In genomic region chr5:160467555-160468418, GRCh38 we compare ENCODE assay signal across 8 cellular contexts. TPM values are rescaled to one million over a fixed set of nuclear protein-coding genes. Genes with fewer than 3 reads are reported as not detected.
A peak's percentile ranks its signal among the peaks of the same experiment; 100 is the strongest.
DNase-seq lines count a peak whose midpoint lies in the region; ATAC-seq and TF ChIP-seq lines count a peak whose summit lies in the region.

No MANE protein-coding gene starts in this region.

- H3K27ac Mint-ChIP-seq in activated naive CD4-positive, alpha-beta T cell treated with anti-CD3 and anti-CD28 coated beads, Interleukin-2, amount 50 U/mL, for 24 hours = peak overlapping the region; percentile 99

- no peaks in the 10 kb centered on the region for H3K9me3 ChIP-seq in heart right ventricle

- H3K27ac ChIP-seq in heart right ventricle (peak overlapping the region in 8 of 10 donors; percentile 2 to 67 (median 54)), skin epidermis (peak overlapping the region in 20 of 21 experiments; percentile 25 to 91 (median 76))

- H3K4me3 Mint-ChIP-seq in activated naive CD4-positive, alpha-beta T cell treated with anti-CD3 and anti-CD28 coated beads, Interleukin-2, amount 50 U/mL, for 24 hours = peak overlapping the region; percentile 98

- H3K4me3 ChIP-seq in heart right ventricle = peak overlapping the region in 9 of 10 donors; percentile 19 to 56 (median 41)
- H3K4me3 ChIP-seq in skin epidermis = peak overlapping the region; percentile 8 to 43 (median 36)

- no peaks in the 10 kb centered on the region for H3K9me3 Mint-ChIP-seq in activated naive CD4-positive, alpha-beta T cell treated with anti-CD3 and anti-CD28 coated beads, Interleukin-2, amount 50 U/mL, for 24 hours

- TF ChIP-seq POLR2A in GM18526 (IDR thresholded peaks at IDR 0.05; ENCODE audit: extremely low read depth, insufficient read length) = peak; percentile 89

- DNase-seq in SKM-1 (lab: John Stamatoyannopoulos, UW; ENCODE audit: unreplicated experiment) (peak; percentile 57), heart right ventricle (peak; percentile 72 to 74), mesenteric fat pad (ENCODE audit: low spot score) (no peak), SIG-M5 (lab: John Stamatoyannopoulos, UW) (no peak)

- ATAC-seq in HG02981 (IDR thresholded peaks at IDR 0.05; ENCODE audit: unreplicated experiment) (peak; percentile 91), heart right ventricle (peak; percentile 79 to 95 (median 90))

- peaks cover 81% of the 10 kb centered on the region for H3K4me1 Mint-ChIP-seq in activated naive CD4-positive, alpha-beta T cell treated with anti-CD3 and anti-CD28 coated beads, Interleukin-2, amount 50 U/mL, for 24 hours

- no peaks in the 10 kb centered on the region for H3K36me3 ChIP-seq in heart right ventricle

- H3K27me3 ChIP-seq in heart right ventricle = no peaks in the 10 kb centered on the region

- intact Hi-C loops in heart right ventricle (cut with DNase I) = no loop called here

- WGBS in heart right ventricle, 2 donors = 29 to 44% methylated on average over 31 of the region's 31 CpGs

- H3K27me3 Mint-ChIP-seq in activated naive CD4-positive, alpha-beta T cell treated with anti-CD3 and anti-CD28 coated beads, Interleukin-2, amount 50 U/mL, for 24 hours = no peaks in the 10 kb centered on the region

- H3K36me3 Mint-ChIP-seq in activated naive CD4-positive, alpha-beta T cell treated with anti-CD3 and anti-CD28 coated beads, Interleukin-2, amount 50 U/mL, for 24 hours = no peaks in the 10 kb centered on the region

- peaks cover 3 to 66% (median 22%) of the 10 kb centered on the region in 9 donors for H3K4me1 ChIP-seq in heart right ventricle

- TF ChIP-seq CTCF in heart right ventricle (IDR thresholded peaks at IDR 0.05) = no peak

RNA-seq across cellular contexts. Expression of gene PTTG1, which starts 46.1 kb away (rescaled TPM):
- 10 to 100 TPM in 1 of 10 donors, 1 to 10 TPM in 4, under 1 TPM in 4, not detected in 1; 0.32 to 17.5 (median 1.4) TPM for total RNA-seq in heart right ventricle
- 1 to 10 TPM; 2.6 to 8.7 TPM for polyA plus RNA-seq in heart right ventricle
- 1.3 TPM for total RNA-seq in mesenteric fat pad

RNA-seq across cellular contexts. Expression of gene SLU7, which starts 48.9 kb away (rescaled TPM):
- total RNA-seq in heart right ventricle (10 to 100 TPM; 32.7 to 62.4 (median 44.3) TPM), mesenteric fat pad (44.2 TPM)
- 10 to 100 TPM; 19.2 to 38.4 TPM for polyA plus RNA-seq in heart right ventricle

Comparison
In these comparisons a context has a peak if more than half of its experiments do, and no peak if none do; other contexts are left out.
1. DNase-seq: peak in SKM-1 (single experiment) and heart right ventricle (2 of 2); none in mesenteric fat pad (single experiment) and SIG-M5 (single experiment).